ENCODE assay signal across 27 cellular contexts in the genomic region with DNA sequence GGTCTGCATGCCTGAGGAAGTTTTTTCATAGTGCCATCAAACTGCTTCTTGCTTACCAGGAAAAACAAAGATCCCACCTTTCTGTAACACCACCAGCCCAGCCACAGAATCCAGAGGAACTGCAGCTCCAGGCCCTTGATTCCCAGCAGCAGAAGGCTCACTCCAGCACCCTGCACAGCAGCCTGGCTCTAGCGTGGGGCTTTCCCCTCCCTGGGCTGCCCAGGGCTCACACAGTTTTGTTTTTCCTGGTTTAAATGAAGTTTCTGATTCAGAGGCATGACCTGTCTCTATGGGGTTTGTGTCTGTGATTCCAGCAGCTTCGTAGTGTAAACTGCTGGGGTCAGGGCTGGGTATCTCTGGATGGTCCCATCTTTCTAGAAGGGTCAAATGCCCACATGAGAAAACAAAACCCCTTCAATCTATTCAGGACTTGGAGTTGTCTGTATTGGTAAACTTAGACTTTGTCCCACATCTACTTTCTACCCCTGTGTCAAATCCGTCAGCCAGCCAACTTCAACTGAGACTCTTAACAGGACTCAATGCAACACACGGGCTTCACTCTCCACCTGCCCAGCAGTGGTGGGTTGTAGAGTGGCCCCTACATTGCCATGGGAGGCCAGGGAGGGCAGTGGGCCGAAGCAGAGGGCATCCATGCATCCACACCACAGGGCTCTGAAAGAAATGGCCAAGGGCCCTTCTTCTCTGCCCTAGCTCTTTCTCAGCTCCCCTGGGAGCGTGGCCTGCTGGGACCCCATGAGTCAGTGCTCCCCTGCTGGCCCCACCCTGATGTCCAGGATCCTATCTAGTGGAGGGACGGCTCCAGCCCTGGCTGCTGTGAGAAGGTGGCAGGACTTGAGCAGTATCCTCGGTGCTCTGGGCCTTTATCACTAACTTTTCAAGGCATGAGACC.
A peak's percentile ranks its signal among the peaks of the same experiment; 100 is the strongest.
DNase-seq lines count a peak whose midpoint lies in the region; ATAC-seq, FAIRE-seq and TF ChIP-seq lines count a peak whose summit lies in the region.
"Had no signal": no experiment of that assay in that cellular context is flagged by ENCODE, and none has a peak within 500 bp of the region (broad histone marks: within the 10 kb centered on the region; RNA-seq: fewer than 3 reads in every experiment).

No MANE protein-coding gene starts in this region.

- H4K20me1 ChIP-seq in H1 (replicated peaks in 1 of 2; ENCODE audit: control insufficient read depth in 1 of 2, insufficient read depth in 2 of 2, low read length in 2 of 2), result peaks cover 14 to 19% of the 10 kb centered on the region in 2 experiments

- H2BK120ac ChIP-seq in H1 (replicated peaks; ENCODE audit: low read depth, low read length), result no peak overlapping the region

- H3K27me3 ChIP-seq in H1 (replicated peaks in 1 of 4; ENCODE audit: control insufficient read depth in 3 of 4, extremely low read depth in 1 of 4, insufficient read depth in 3 of 4, low read length in 3 of 4), result no peaks in the 10 kb centered on the region
- no peaks in the 10 kb centered on the region for H3K27me3 ChIP-seq in liver (ENCODE audit: control insufficient read depth in 4 of 4, insufficient read depth in 4 of 4, low read length in 3 of 4)
- H3K27me3 ChIP-seq: ascending aorta; BLaER1 treated with 17β-estradiol and CSF1 and Interleukin-3, amounts not matched to agents 10 nM and 100 nM; vagina had no signal

- no peak overlapping the region; the same call in 1 of the 2 replicates for H4K8ac ChIP-seq in H1 (ENCODE audit: extremely low read depth, insufficient read depth, low read length)

- no peak overlapping the region for H3K9ac ChIP-seq in H1 (replicated peaks in 1 of 4; ENCODE audit: extremely low read depth in 1 of 4, low read depth in 3 of 4, low read length in 3 of 4)
- H3K9ac ChIP-seq in liver (ENCODE audit: low read depth in 1 of 2, low read length in 2 of 2), result no peak overlapping the region
- H3K9ac ChIP-seq: BLaER1 treated with 17β-estradiol and CSF1 and Interleukin-3, amounts not matched to agents 10 nM and 100 nM had no signal

- H2AFZ ChIP-seq in H1 (ENCODE audit: low read length), result no peak overlapping the region

- no peak overlapping the region for H2BK12ac ChIP-seq in H1 (ENCODE audit: low read depth, low read length)

- no peak overlapping the region for H3K18ac ChIP-seq in H1 (ENCODE audit: extremely low read depth, low read length)

- no peak for TF ChIP-seq EP300 in A549 (IDR thresholded peaks at IDR 0.05)
- TF ChIP-seq EP300 in H1 (IDR thresholded peaks at IDR 0.05; ENCODE audit: borderline replicate concordance in 1 of 2, low read depth in 2 of 2, low read length in 2 of 2), result no peak

- H2BK5ac ChIP-seq in H1 (ENCODE audit: low read depth, low read length), result no peak overlapping the region

- peaks cover 29% of the 10 kb centered on the region for H3K4me1 ChIP-seq in A549
- H3K4me1 ChIP-seq in H1 (replicated peaks in 1 of 4; ENCODE audit: control insufficient read depth in 3 of 4, insufficient read depth in 4 of 4, low read length in 3 of 4), result peaks cover 9 to 24% (median 19%) of the 10 kb centered on the region in 4 experiments; a peak in 6 of 7 replicates
- peaks cover 11 to 29% (median 20%) of the 10 kb centered on the region in 4 donors for H3K4me1 ChIP-seq in liver (ENCODE audit: control insufficient read depth in 4 of 4, insufficient read depth in 4 of 4, low read length in 3 of 4)
- H3K4me1 ChIP-seq: HAP-1 had no signal

- POLR2A ChIA-PET in A549 (lab: Yijun Ruan, JAX), result no interaction called here
- POLR2A ChIA-PET in H1 (lab: Charles Lee; ENCODE audit: partially characterized antibody), result interaction anchor here (1.1 to 1.8 kb wide), 2 partner anchors 18 to 33 kb away, joined by 4 read pairs; no protein-coding TSS in a partner anchor

- CTCF ChIA-PET in A549 (lab: Yijun Ruan, JAX), result no interaction called here
- CTCF ChIA-PET in H1 (lab: Charles Lee; ENCODE audit: partially characterized antibody), result interaction anchor here (1.4 to 9.3 kb wide), 5 partner anchors 14 to 146 kb away, joined by 4 to 107 read pairs (median 11); no protein-coding TSS in a partner anchor

- no peak overlapping the region for H4K91ac ChIP-seq in H1 (replicated peaks; ENCODE audit: insufficient read length, low read length)

- 84% methylated on average over 7 of the region's 8 CpGs for WGBS in A549 (ENCODE audit: missing lambda C conversion rate)
- 87% methylated on average over 8 of the region's 8 CpGs; no CpG with 5 or more reads in 1 of the 2 experiments for WGBS in H1 (ENCODE audit: extremely low coverage in 1 of 2, insufficient coverage in 1 of 2, insufficient read length in 1 of 2, insufficient replicate concordance in 2 of 2, low coverage in 1 of 2, low lambda C conversion rate in 2 of 2, missing lambda C conversion rate in 1 of 2), 2 experiments
- WGBS in liver, result 61% methylated on average over 8 of the region's 8 CpGs

- ATAC-seq in A549, result peak in 1 of 2 experiments; percentile 40; a peak in 3 of 6 replicates
- ATAC-seq: GM12878, Right ventricle myocardium inferior had no signal

- no peak overlapping the region for H2BK15ac ChIP-seq in H1 (ENCODE audit: low read length)

- peak overlapping the region; percentile 19; the same call in 1 of the 3 replicates for H3K4me2 ChIP-seq in A549
- H3K4me2 ChIP-seq in H1 (ENCODE audit: insufficient read depth in 1 of 2, low read depth in 2 of 2, low read length in 2 of 2), result no peak overlapping the region
- H3K4me2 ChIP-seq: BLaER1 treated with 17β-estradiol and CSF1 and Interleukin-3, amounts not matched to agents 10 nM and 100 nM had no signal

- H3K79me2 ChIP-seq in H1 (ENCODE audit: control insufficient read depth in 1 of 2, insufficient read depth in 2 of 2, low read length in 2 of 2), result no peaks in the 10 kb centered on the region; a peak in 1 of 4 replicates

- no peak overlapping the region for H3K14ac ChIP-seq in H1 (ENCODE audit: insufficient read length)

- TF ChIP-seq RAD21 in A549 (conservative IDR thresholded peaks at IDR 0.05 in 1 of 2, IDR thresholded peaks at IDR 0.05 in 1 of 2) (no peak), H1 (IDR thresholded peaks at IDR 0.05 in 1 of 2, conservative IDR thresholded peaks at IDR 0.05 in 1 of 2; ENCODE audit: low read depth in 2 of 2, low read length in 2 of 2) (no peak), liver (IDR thresholded peaks at IDR 0.05) (no peak)

- TF ChIP-seq POLR2A in A549 (IDR thresholded peaks at IDR 0.05; ENCODE audit: low read length), result no peak
- TF ChIP-seq POLR2A in H1 (IDR thresholded peaks at IDR 0.05; ENCODE audit: control extremely low read depth in 1 of 2, low read depth in 2 of 2, low read length in 2 of 2), result no peak

- H3K23me2 ChIP-seq in H1 (ENCODE audit: low read depth, low read length), result no peaks in the 10 kb centered on the region

- H3K4me3 ChIP-seq in A549 (no peak overlapping the region), H1 (ENCODE audit: extremely low read depth in 1 of 4, insufficient read depth in 2 of 4, low read depth in 3 of 4, low read length in 4 of 4) (no peak overlapping the region), liver (ENCODE audit: low read depth in 1 of 3, low read length in 3 of 3) (no peak overlapping the region)
- H3K4me3 ChIP-seq: ascending aorta; BLaER1 treated with 17β-estradiol and CSF1 and Interleukin-3, amounts not matched to agents 10 nM and 100 nM; GM12878; HAP-1; vagina had no signal

- H2AK5ac ChIP-seq in H1 (ENCODE audit: low read depth, low read length), result 0 out of 2 replicates have a peak overlapping the region, but pooled peaks have one; percentile 16

- H3K27ac ChIP-seq in A549, result peak overlapping the region in 1 of 2 experiments; percentile 17; a peak in 1 of 6 replicates
- no peak overlapping the region for H3K27ac ChIP-seq in H1 (ENCODE audit: low read depth, low read length)
- H3K27ac ChIP-seq in liver (ENCODE audit: low read depth in 1 of 2, low read length in 2 of 2), result peak overlapping the region; percentile 52 to 68
- H3K27ac ChIP-seq: ascending aorta; BLaER1 treated with 17β-estradiol and CSF1 and Interleukin-3, amounts not matched to agents 10 nM and 100 nM; HL-60; vagina had no signal

- H3K36me3 ChIP-seq in H1 (ENCODE audit: control insufficient read depth in 2 of 4, insufficient read depth in 4 of 4, low read length in 3 of 4) (no peaks in the 10 kb centered on the region), liver (ENCODE audit: control insufficient read depth in 4 of 4, insufficient read depth in 3 of 4, low read depth in 1 of 4, low read length in 3 of 4) (no peaks in the 10 kb centered on the region)
- H3K36me3 ChIP-seq: ascending aorta; BLaER1 treated with 17β-estradiol and CSF1 and Interleukin-3, amounts not matched to agents 10 nM and 100 nM; HAP-1; vagina had no signal

- no peak overlapping the region for H2BK20ac ChIP-seq in H1 (ENCODE audit: low read length)

- no peak for DNase-seq in A549 (ENCODE audit: low read depth in 1 of 2, low spot score in 1 of 2)
- peak; percentile 21 for DNase-seq in HK-2 (ENCODE audit: unreplicated experiment)
- DNase-seq in H1 (ENCODE audit: low read depth in 1 of 2, low spot score in 2 of 2), result no peak
- no peak for DNase-seq in EL
- no peak for DNase-seq in NCI-H1694 (lab: John Stamatoyannopoulos, UW)
- DNase-seq in NAMALWA (ENCODE audit: low spot score), result no peak
- DNase-seq in putamen (ENCODE audit: low spot score), result no peak
- DNase-seq: activated CD4-positive, alpha-beta memory T cell treated with anti-CD3 and anti-CD28 coated beads, Interleukin-2, amount 10 ng/mL, durations not matched to agents 7 days and 5 days; activated naive CD4-positive, alpha-beta T cell treated with anti-CD3 and anti-CD28 coated beads, Interleukin-2, amount 10 ng/mL, durations not matched to agents 7 days and 5 days; activated T-cell treated with anti-CD3 and anti-CD28 coated beads, Interleukin-2, amount 50 U/mL, for 1 hour; DMS 273 treated with DMSO at 0.1 percent for 48 hours; GF-D8; head of caudate nucleus; KG1; NCI-H1092; NCI-H2081 treated with DMSO at 0.1 percent for 48 hours; NCI-H524; stimulated activated CD4-positive, alpha-beta T cell treated with anti-CD3 and anti-CD28 coated beads, Interleukin-4, amount 100 ng/mL, for 4 hours; substantia nigra had no signal

- H3K9me3 ChIP-seq in A549, result no peaks in the 10 kb centered on the region
- H3K9me3 ChIP-seq in H1 (ENCODE audit: insufficient read depth in 2 of 2, low read depth in 1 of 2, low read length in 1 of 2), result no peaks in the 10 kb centered on the region
- H3K9me3 ChIP-seq in liver (ENCODE audit: control insufficient read depth in 4 of 4, low read length in 3 of 4), result no peaks in the 10 kb centered on the region
- H3K9me3 ChIP-seq: ascending aorta; BLaER1 treated with 17β-estradiol and CSF1 and Interleukin-3, amounts not matched to agents 10 nM and 100 nM; HAP-1; vagina had no signal

- FAIRE-seq in A549 (lab: Jason Lieb, UNC) (no peak), H1 (lab: Jason Lieb, UNC) (no peak)
- FAIRE-seq: GM12878 had no signal

- TF ChIP-seq CTCF in A549 (IDR thresholded peaks at IDR 0.05), result no peak
- TF ChIP-seq CTCF in H1 (IDR thresholded peaks at IDR 0.05; ENCODE audit: control extremely low read depth in 1 of 3, insufficient read depth in 1 of 3, low read depth in 1 of 3, low read length in 3 of 3), result no peak
- TF ChIP-seq CTCF in liver (IDR thresholded peaks at IDR 0.05; ENCODE audit: low read depth, low read length, missing input control), result no peak

- no peak overlapping the region for H3K4ac ChIP-seq in H1 (replicated peaks; ENCODE audit: insufficient read length, low read depth, low read length)

- H3K23ac ChIP-seq in H1 (ENCODE audit: insufficient read length), result no peak overlapping the region

- no peaks in the 10 kb centered on the region; the same call in 1 of the 2 replicates for H3K79me1 ChIP-seq in H1 (ENCODE audit: low read depth, low read length)

- H4K5ac ChIP-seq in H1 (ENCODE audit: insufficient read length, low read depth, low read length), result no peak overlapping the region

- no peak overlapping the region for H3K56ac ChIP-seq in H1 (replicated peaks; ENCODE audit: insufficient read length, low read depth, low read length)
